ENCODE assay signal across 19 cellular contexts in genomic region chr11:109120341-109120740, GRCh38.
DNase-seq lines count a peak whose midpoint lies in the region; ATAC-seq, FAIRE-seq and TF ChIP-seq lines count a peak whose summit lies in the region.
"Had no signal": no experiment of that assay in that cellular context is flagged by ENCODE, and none has a peak within 500 bp of the region (broad histone marks: within the 10 kb centered on the region; RNA-seq: fewer than 3 reads in every experiment).

No MANE protein-coding gene starts in this region.

- no peak overlapping the region for H2BK20ac ChIP-seq in H1 (ENCODE audit: low read length)

- H2BK5ac ChIP-seq in H1 (ENCODE audit: low read depth, low read length): no peak overlapping the region

- TF ChIP-seq EP300 in H1 (IDR thresholded peaks at IDR 0.05; ENCODE audit: borderline replicate concordance in 1 of 2, low read depth in 2 of 2, low read length in 2 of 2): no peak

- H3F3A ChIP-seq in neural progenitor cell (ENCODE audit: low read depth): no peaks in the 10 kb centered on the region

- H3K36me3 ChIP-seq in HCT116 (ENCODE audit: control insufficient read depth in 1 of 2, insufficient read depth in 2 of 2, low read length in 2 of 2) (no peaks in the 10 kb centered on the region), H1 (ENCODE audit: control insufficient read depth in 2 of 4, insufficient read depth in 4 of 4, low read length in 3 of 4) (no peaks in the 10 kb centered on the region), neural progenitor cell (no peaks in the 10 kb centered on the region)
- H3K36me3 ChIP-seq: BE2C, HAP-1 had no signal

- no peak overlapping the region for H3K14ac ChIP-seq in H1 (ENCODE audit: insufficient read length)

- BruUV-seq in HCT116 (replicated peaks; lab: Mats Ljungman, UMichigan): no TSS peak

- H3K4me2 ChIP-seq in HCT116 (ENCODE audit: low read length) (no peak overlapping the region), H1 (ENCODE audit: insufficient read depth in 1 of 2, low read depth in 2 of 2, low read length in 2 of 2) (no peak overlapping the region; a peak in 1 of 4 replicates), neural progenitor cell (no peak overlapping the region)
- H3K4me2 ChIP-seq: A549 had no signal

- H3K27me3 Mint-ChIP-seq in neural progenitor cell (ENCODE audit: insufficient read depth, low read depth): peaks cover 4% of the 10 kb centered on the region
- H3K27me3 Mint-ChIP-seq in stimulated activated naive B cell treated with anti-CD40 and anti-IgM and Interleukin-4, amounts not matched to agents 10 μg/mL and 1 μg/mL and 100 μg/mL, for 72 hours: no peaks in the 10 kb centered on the region
- H3K27me3 Mint-ChIP-seq: CD4-positive, alpha-beta memory T cell had no signal

- no peaks in the 10 kb centered on the region for H3K36me3 Mint-ChIP-seq in neural progenitor cell
- no peaks in the 10 kb centered on the region for H3K36me3 Mint-ChIP-seq in stimulated activated naive B cell treated with anti-CD40 and anti-IgM and Interleukin-4, amounts not matched to agents 10 μg/mL and 1 μg/mL and 100 μg/mL, for 72 hours
- H3K36me3 Mint-ChIP-seq: CD4-positive, alpha-beta memory T cell had no signal

- H4K91ac ChIP-seq in H1 (replicated peaks; ENCODE audit: insufficient read length, low read length): no peak overlapping the region

- H2AFZ ChIP-seq in HCT116 (ENCODE audit: low read depth, low read length, poor library complexity, severe bottlenecking) (no peak overlapping the region), H1 (ENCODE audit: low read length) (no peak overlapping the region), neural progenitor cell (replicated peaks) (no peak overlapping the region)

- H3K79me1 ChIP-seq in H1 (ENCODE audit: low read depth, low read length): no peaks in the 10 kb centered on the region

- no peaks in the 10 kb centered on the region for H3K79me2 ChIP-seq in HCT116 (ENCODE audit: insufficient read depth, low read length)
- no peaks in the 10 kb centered on the region for H3K79me2 ChIP-seq in H1 (ENCODE audit: control insufficient read depth in 1 of 2, insufficient read depth in 2 of 2, low read length in 2 of 2)
- H3K79me2 ChIP-seq in neural progenitor cell (ENCODE audit: low read depth): no peaks in the 10 kb centered on the region

- peaks cover 7% of the 10 kb centered on the region for H3K9me3 Mint-ChIP-seq in neural progenitor cell
- H3K9me3 Mint-ChIP-seq in stimulated activated naive B cell treated with anti-CD40 and anti-IgM and Interleukin-4, amounts not matched to agents 10 μg/mL and 1 μg/mL and 100 μg/mL, for 72 hours: no peaks in the 10 kb centered on the region
- H3K9me3 Mint-ChIP-seq: CD4-positive, alpha-beta memory T cell; HFFc6 had no signal

- peaks cover 35% of the 10 kb centered on the region for H3K4me1 Mint-ChIP-seq in neural progenitor cell
- no peaks in the 10 kb centered on the region for H3K4me1 Mint-ChIP-seq in stimulated activated naive B cell treated with anti-CD40 and anti-IgM and Interleukin-4, amounts not matched to agents 10 μg/mL and 1 μg/mL and 100 μg/mL, for 72 hours
- H3K4me1 Mint-ChIP-seq: CD4-positive, alpha-beta memory T cell had no signal

- POLR2A ChIA-PET in HCT116 (lab: Charles Lee) (no interaction called here), H1 (lab: Charles Lee; ENCODE audit: partially characterized antibody) (no interaction called here)

- no peak overlapping the region for H2AK5ac ChIP-seq in H1 (ENCODE audit: low read depth, low read length)

- H2BK15ac ChIP-seq in H1 (ENCODE audit: low read length): peak overlapping the region; percentile 53; the same call in 1 of the 2 replicates

- intact Hi-C loops in HCT116 (cut with micrococcal nuclease): no loop called here

- H4K20me1 ChIP-seq in HCT116 (ENCODE audit: insufficient read depth) (no peaks in the 10 kb centered on the region), H1 (replicated peaks in 1 of 2; ENCODE audit: control insufficient read depth in 1 of 2, insufficient read depth in 2 of 2, low read length in 2 of 2) (no peaks in the 10 kb centered on the region), neural progenitor cell (ENCODE audit: low read depth) (no peaks in the 10 kb centered on the region)

- CTCF ChIA-PET in HCT116 (lab: Charles Lee): no interaction called here
- CTCF ChIA-PET in H1 (lab: Charles Lee; ENCODE audit: partially characterized antibody): interaction anchor here (1.4 to 2.1 kb wide), 2 partner anchors 14 to 15 kb away, joined by 3 to 6 read pairs; no protein-coding TSS in a partner anchor

- no peaks in the 10 kb centered on the region for H3K9me2 ChIP-seq in HCT116 (ENCODE audit: insufficient read depth)

- H3K23ac ChIP-seq in H1 (ENCODE audit: insufficient read length): no peak overlapping the region

- no peak for FAIRE-seq in H1 (lab: Jason Lieb, UNC)
- FAIRE-seq: A549, G401.6, GM12891 had no signal

- no peak overlapping the region for H2BK12ac ChIP-seq in H1 (ENCODE audit: low read depth, low read length)

- RAD21 ChIA-PET in HCT116 (lab: Charles Lee; ENCODE audit: low non-redundant PET in 1 of 2, low total read pairs in 2 of 2, uncharacterized antibody in 2 of 2, unreplicated experiment in 2 of 2): no interaction called here

- H3K9me3 ChIP-seq in HCT116 (ENCODE audit: control insufficient read depth in 1 of 2, insufficient read depth in 1 of 2, low read depth in 1 of 2, low read length in 2 of 2) (no peaks in the 10 kb centered on the region), H1 (ENCODE audit: insufficient read depth in 2 of 2, low read depth in 1 of 2, low read length in 1 of 2) (no peaks in the 10 kb centered on the region), neural progenitor cell (ENCODE audit: low read depth) (no peaks in the 10 kb centered on the region)
- H3K9me3 ChIP-seq: A549, BE2C, HAP-1 had no signal

- H3K4me3 Mint-ChIP-seq in neural progenitor cell: no peak overlapping the region
- no peak overlapping the region for H3K4me3 Mint-ChIP-seq in stimulated activated naive B cell treated with anti-CD40 and anti-IgM and Interleukin-4, amounts not matched to agents 10 μg/mL and 1 μg/mL and 100 μg/mL, for 72 hours
- H3K4me3 Mint-ChIP-seq: CD4-positive, alpha-beta memory T cell; HFFc6 had no signal

- H3K27ac ChIP-seq in HCT116 (ENCODE audit: low read depth, low read length) (no peak overlapping the region), H1 (ENCODE audit: low read depth, low read length) (no peak overlapping the region), neural progenitor cell (no peak overlapping the region)
- H3K27ac ChIP-seq: A549, C4-2B had no signal

- no peak overlapping the region for H4K5ac ChIP-seq in H1 (ENCODE audit: insufficient read length, low read depth, low read length)

- no peaks in the 10 kb centered on the region for H3K4me1 ChIP-seq in HCT116 (ENCODE audit: control insufficient read depth in 1 of 2, insufficient read depth in 2 of 2, low read length in 2 of 2)
- H3K4me1 ChIP-seq in H1 (replicated peaks in 1 of 4; ENCODE audit: control insufficient read depth in 3 of 4, insufficient read depth in 4 of 4, low read length in 3 of 4): peaks cover 0 to 17% (median 13%) of the 10 kb centered on the region in 4 experiments; a peak in 4 of 7 replicates
- H3K4me1 ChIP-seq in neural progenitor cell: peaks cover 13% of the 10 kb centered on the region
- H3K4me1 ChIP-seq: A549 had no signal

- ATAC-seq in HCT116: no peak
- ATAC-seq in stimulated activated naive B cell treated with anti-CD40 and anti-IgM and Interleukin-4, amounts not matched to agents 10 μg/mL and 1 μg/mL and 100 μg/mL, for 72 hours (replicated peaks): no peak
- ATAC-seq: A549 had no signal

- H3K56ac ChIP-seq in H1 (replicated peaks; ENCODE audit: insufficient read length, low read depth, low read length): no peak overlapping the region

- no peak overlapping the region for H2BK120ac ChIP-seq in H1 (replicated peaks; ENCODE audit: low read depth, low read length)

- 83% methylated on average over 3 of the region's 3 CpGs; no CpG with 5 or more reads in 1 of the 2 experiments for WGBS in H1 (ENCODE audit: extremely low coverage in 1 of 2, insufficient coverage in 1 of 2, insufficient read length in 1 of 2, insufficient replicate concordance in 2 of 2, low coverage in 1 of 2, low lambda C conversion rate in 2 of 2, missing lambda C conversion rate in 1 of 2), 2 experiments

- TF ChIP-seq CTCF in HCT116 (IDR thresholded peaks at IDR 0.05 in 2 of 3, conservative IDR thresholded peaks at IDR 0.05 in 1 of 3; ENCODE audit: borderline replicate concordance in 1 of 3, insufficient read depth in 1 of 3, low read depth in 2 of 3, low read length in 2 of 3): no peak
- no peak for TF ChIP-seq CTCF in H1 (IDR thresholded peaks at IDR 0.05; ENCODE audit: control extremely low read depth in 1 of 3, insufficient read depth in 1 of 3, low read depth in 1 of 3, low read length in 3 of 3)
- no peak for TF ChIP-seq CTCF in neural progenitor cell (IDR thresholded peaks at IDR 0.05)

- no peak overlapping the region for H3K9ac ChIP-seq in HCT116 (ENCODE audit: low read length)
- no peak overlapping the region for H3K9ac ChIP-seq in H1 (replicated peaks in 1 of 4; ENCODE audit: extremely low read depth in 1 of 4, low read depth in 3 of 4, low read length in 3 of 4)
- no peak overlapping the region for H3K9ac ChIP-seq in neural progenitor cell

- TF ChIP-seq POLR2A in HCT116 (IDR thresholded peaks at IDR 0.05; ENCODE audit: borderline replicate concordance, extremely low read depth, insufficient read depth, insufficient read length) (no peak), H1 (IDR thresholded peaks at IDR 0.05; ENCODE audit: control extremely low read depth in 1 of 2, low read depth in 2 of 2, low read length in 2 of 2) (no peak)

- H3K4me3 ChIP-seq in HCT116 (replicated peaks in 1 of 2; ENCODE audit: low read depth in 1 of 2, low read length in 2 of 2) (no peak overlapping the region), H1 (ENCODE audit: extremely low read depth in 1 of 4, insufficient read depth in 2 of 4, low read depth in 3 of 4, low read length in 4 of 4) (no peak overlapping the region), neural progenitor cell (no peak overlapping the region)
- H3K4me3 ChIP-seq: A549, HAP-1 had no signal

- no peak overlapping the region for H4K8ac ChIP-seq in H1 (ENCODE audit: extremely low read depth, insufficient read depth, low read length)

- no peaks in the 10 kb centered on the region for H3K27me3 ChIP-seq in HCT116 (ENCODE audit: insufficient read depth, low read length)
- H3K27me3 ChIP-seq in H1 (replicated peaks in 1 of 4; ENCODE audit: control insufficient read depth in 3 of 4, extremely low read depth in 1 of 4, insufficient read depth in 3 of 4, low read length in 3 of 4): no peaks in the 10 kb centered on the region
- H3K27me3 ChIP-seq in neural progenitor cell: no peaks in the 10 kb centered on the region
- H3K27me3 ChIP-seq: BE2C had no signal

- H3K27ac Mint-ChIP-seq in neural progenitor cell: peak overlapping the region; percentile 21
- no peak overlapping the region for H3K27ac Mint-ChIP-seq in stimulated activated naive B cell treated with anti-CD40 and anti-IgM and Interleukin-4, amounts not matched to agents 10 μg/mL and 1 μg/mL and 100 μg/mL, for 72 hours
- H3K27ac Mint-ChIP-seq: CD4-positive, alpha-beta memory T cell; HFFc6 had no signal

- TF ChIP-seq RAD21 in HCT116 (IDR thresholded peaks at IDR 0.05; ENCODE audit: low read depth): no peak
- TF ChIP-seq RAD21 in H1 (IDR thresholded peaks at IDR 0.05 in 1 of 2, conservative IDR thresholded peaks at IDR 0.05 in 1 of 2; ENCODE audit: low read depth in 2 of 2, low read length in 2 of 2): no peak

- H3K23me2 ChIP-seq in H1 (ENCODE audit: low read depth, low read length): no peaks in the 10 kb centered on the region

- H3K4ac ChIP-seq in H1 (replicated peaks; ENCODE audit: insufficient read length, low read depth, low read length): no peak overlapping the region

- DNase-seq in HCT116 (ENCODE audit: low read depth, low spot score) (no peak), NCI-H69 (lab: John Stamatoyannopoulos, UW) (peak; percentile 38), H1 (ENCODE audit: low read depth in 1 of 2, low spot score in 2 of 2) (no peak), neural progenitor cell (ENCODE audit: low spot score) (no peak)
- no peak for DNase-seq in stimulated activated naive B cell treated with anti-CD40 and anti-IgM and Interleukin-4, amounts not matched to agents 10 μg/mL and 1 μg/mL and 100 μg/mL, for 72 hours
- no peak for DNase-seq in stimulated activated CD4-positive, alpha-beta T cell treated with anti-CD3 and anti-CD28 coated beads, Interleukin-2, amount 100 ng/mL, for 48 hours
- DNase-seq in stimulated activated naive CD4-positive, alpha-beta T cell (lab: John Stamatoyannopoulos, UW): no peak
- DNase-seq: BE2C; CD4-positive, alpha-beta memory T cell; DMS79; EL; GOT3; HFFc6; IMR-90 had no signal

- H3K18ac ChIP-seq in H1 (ENCODE audit: extremely low read depth, low read length): no peak overlapping the region
